16 cellular contexts compared by ENCODE assay signal in the genomic region with DNA sequence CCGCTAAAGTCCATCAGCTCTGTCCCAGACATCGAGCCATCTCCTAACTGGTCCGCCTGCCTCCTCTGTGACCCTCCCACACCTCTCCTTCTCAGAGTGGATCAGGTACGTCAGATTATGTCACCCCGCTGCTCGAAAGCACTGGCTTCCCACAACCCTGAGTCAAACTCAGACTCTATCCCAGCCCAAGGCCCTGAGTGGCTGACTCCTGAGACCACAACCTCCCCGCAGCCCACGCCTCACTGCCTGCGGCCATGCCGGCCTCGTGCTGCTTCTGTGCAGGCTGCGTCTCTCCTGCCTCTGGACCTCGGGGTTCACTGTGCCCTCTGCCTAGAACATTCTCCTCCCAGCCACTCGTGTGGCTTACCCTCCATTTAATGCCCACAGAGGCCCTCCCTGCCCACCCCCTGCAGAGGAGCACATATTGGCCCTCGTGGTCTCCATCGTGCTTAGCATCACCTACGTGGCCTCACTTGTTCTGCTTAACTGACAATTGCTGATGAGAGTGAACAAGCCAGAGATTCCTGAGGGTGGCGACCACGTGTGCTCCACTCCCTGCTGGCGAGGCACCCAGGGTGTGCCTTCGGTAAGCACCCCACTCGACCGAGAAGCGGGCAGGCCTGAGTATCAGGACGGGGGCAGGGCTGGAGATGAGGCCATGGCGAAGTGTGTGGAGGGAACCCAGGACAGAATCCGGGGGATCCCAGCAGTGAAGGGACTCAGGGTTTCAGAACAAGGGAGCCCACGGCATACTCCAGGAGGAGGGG. TPM values are rescaled to one million over a fixed set of nuclear protein-coding genes. Genes with fewer than 3 reads are reported as not detected.
DNase-seq lines count a peak whose midpoint lies in the region; ATAC-seq and TF ChIP-seq lines count a peak whose summit lies in the region.
"Had no signal": no experiment of that assay in that cellular context is flagged by ENCODE, and none has a peak within 500 bp of the region (broad histone marks: within the 10 kb centered on the region; RNA-seq: fewer than 3 reads in every experiment).

No MANE protein-coding gene starts in this region.

- no peak for TF ChIP-seq EP300 in tibial nerve (IDR thresholded peaks at IDR 0.05)

- H3K9me3 ChIP-seq in tibial nerve = no peaks in the 10 kb centered on the region
- H3K9me3 ChIP-seq: psoas muscle had no signal

- no peak for TF ChIP-seq POLR2A in tibial nerve (IDR thresholded peaks at IDR 0.05)

- H3K9me3 Mint-ChIP-seq in CD14-positive monocyte = peaks cover 0 to 2% (median 0%) of the 10 kb centered on the region in 7 donors
- H3K9me3 Mint-ChIP-seq in natural killer cell treated with Interleukin-12 subunit alpha and Interleukin-12 subunit beta and Interleukin-15 and Interleukin-18, amount 100 ng/mL, for 72 hours = no peaks in the 10 kb centered on the region
- H3K9me3 Mint-ChIP-seq: activated T-cell treated with anti-CD3 and anti-CD28 coated beads, Interleukin-2, amount 50 U/mL, for 4 hours; stimulated activated naive CD8-positive, alpha-beta T cell treated with anti-CD3 and anti-CD28 coated beads, Interleukin-15, amount 100 ng/mL, for 72 hours had no signal

- H3K4me3 ChIP-seq in HL-60 (replicated peaks; ENCODE audit: insufficient read depth, low read length) (no peak overlapping the region), tibial nerve (no peak overlapping the region)
- H3K4me3 ChIP-seq: psoas muscle had no signal

- H3K27me3 Mint-ChIP-seq in CD14-positive monocyte (ENCODE audit: low read depth in 3 of 3) = peaks cover 0 to 2% (median 0%) of the 10 kb centered on the region in 3 donors
- no peaks in the 10 kb centered on the region for H3K27me3 Mint-ChIP-seq in natural killer cell treated with Interleukin-12 subunit alpha and Interleukin-12 subunit beta and Interleukin-15 and Interleukin-18, amount 100 ng/mL, for 72 hours
- H3K27me3 Mint-ChIP-seq: stimulated activated naive CD8-positive, alpha-beta T cell treated with anti-CD3 and anti-CD28 coated beads, Interleukin-15, amount 100 ng/mL, for 72 hours had no signal

- H3K27ac Mint-ChIP-seq in CD14-positive monocyte = peak overlapping the region; percentile 92 to 100 (median 98)
- H3K27ac Mint-ChIP-seq in natural killer cell treated with Interleukin-12 subunit alpha and Interleukin-12 subunit beta and Interleukin-15 and Interleukin-18, amount 100 ng/mL, for 72 hours = peak overlapping the region; percentile 4 to 80

- no peak for ATAC-seq in natural killer cell treated with Interleukin-12 subunit alpha and Interleukin-12 subunit beta and Interleukin-15 and Interleukin-18, amount 100 ng/mL, for 72 hours
- ATAC-seq: activated T-cell treated with anti-CD3 and anti-CD28 coated beads, Interleukin-2, amount 50 U/mL, for 4 hours; psoas muscle; SK-N-SH treated with all-trans-retinoic acid at 6 μM for 48 hours; stimulated activated naive CD8-positive, alpha-beta T cell treated with anti-CD3 and anti-CD28 coated beads, Interleukin-15, amount 100 ng/mL, for 72 hours had no signal

- peaks cover 81% of the 10 kb centered on the region for H3K4me1 Mint-ChIP-seq in CD14-positive monocyte
- peaks cover 21 to 30% of the 10 kb centered on the region in 2 donors for H3K4me1 Mint-ChIP-seq in natural killer cell treated with Interleukin-12 subunit alpha and Interleukin-12 subunit beta and Interleukin-15 and Interleukin-18, amount 100 ng/mL, for 72 hours (ENCODE audit: low read depth in 2 of 2)

- H3K36me3 ChIP-seq in tibial nerve = peaks cover 0 to 89% (median 17%) of the 10 kb centered on the region in 3 donors

- WGBS in tibial nerve, 2 donors = 79 to 85% methylated on average over 28 of the region's 28 CpGs

- H3K4me3 Mint-ChIP-seq in CD14-positive monocyte = peak overlapping the region; percentile 78 to 94
- no peak overlapping the region for H3K4me3 Mint-ChIP-seq in natural killer cell treated with Interleukin-12 subunit alpha and Interleukin-12 subunit beta and Interleukin-15 and Interleukin-18, amount 100 ng/mL, for 72 hours
- H3K4me3 Mint-ChIP-seq: activated T-cell treated with anti-CD3 and anti-CD28 coated beads, Interleukin-2, amount 50 U/mL, for 4 hours; stimulated activated naive CD8-positive, alpha-beta T cell treated with anti-CD3 and anti-CD28 coated beads, Interleukin-15, amount 100 ng/mL, for 72 hours had no signal

- peaks cover 0 to 90% (median 16%) of the 10 kb centered on the region in 4 donors for H3K4me1 ChIP-seq in tibial nerve
- H3K4me1 ChIP-seq: psoas muscle had no signal

- DNase-seq in CD14-positive monocyte (ENCODE audit: low spot score) (peak; percentile 46), HL-60 (ENCODE audit: low read depth in 1 of 2, low spot score in 1 of 2) (no peak), caudate nucleus (lab: John Stamatoyannopoulos, UW) (peak in 12 of 61 donors; percentile 9 to 64 (median 30)), NCI-H1417 treated with DMSO at 0.1 percent for 48 hours (lab: John Stamatoyannopoulos, UW) (no peak), NCI-H446 (lab: John Stamatoyannopoulos, UW) (no peak), tibial nerve (ENCODE audit: low spot score in 2 of 2) (no peak), GDM1 (lab: John Stamatoyannopoulos, UW) (no peak)
- no peak for DNase-seq in natural killer cell treated with Interleukin-12 subunit alpha and Interleukin-12 subunit beta and Interleukin-15 and Interleukin-18, amount 100 ng/mL, for 72 hours (ENCODE audit: low spot score)
- DNase-seq: activated CD4-positive, CD25-positive, alpha-beta regulatory T cell; activated T-cell treated with anti-CD3 and anti-CD28 coated beads, Interleukin-2, amount 50 U/mL, for 4 hours; NCI-H2029; stimulated activated CD4-positive, alpha-beta T cell treated with anti-CD3 and anti-CD28 coated beads, Interleukin-4, amount 100 ng/mL, for 24 hours; stimulated activated naive CD8-positive, alpha-beta T cell treated with anti-CD3 and anti-CD28 coated beads, Interleukin-15, amount 100 ng/mL, for 72 hours had no signal

- H3K27ac ChIP-seq in HL-60 (replicated peaks) = peak overlapping the region; percentile 61; the same call in 1 of the 2 replicates
- H3K27ac ChIP-seq in caudate nucleus (ENCODE audit: low read depth, low read length) = peak overlapping the region; percentile 59
- H3K27ac ChIP-seq in tibial nerve = peak overlapping the region in 2 of 4 donors; percentile 41 to 69
- H3K27ac ChIP-seq: KMS-11, psoas muscle had no signal

- H3K27me3 ChIP-seq in HL-60 (ENCODE audit: insufficient read depth, poor library complexity, severe bottlenecking) (no peaks in the 10 kb centered on the region), tibial nerve (no peaks in the 10 kb centered on the region)

- no peak for TF ChIP-seq CTCF in CD14-positive monocyte (IDR thresholded peaks at IDR 0.05)
- no peak for TF ChIP-seq CTCF in HL-60 (IDR thresholded peaks at IDR 0.05; ENCODE audit: insufficient read depth, low read length)
- no peak for TF ChIP-seq CTCF in tibial nerve (IDR thresholded peaks at IDR 0.05)

- intact Hi-C loops in CD14-positive monocyte (cut with micrococcal nuclease) = loop anchor here in 1 of 2 donors (5.0 kb wide), 1 partner anchor 115 kb away; no protein-coding TSS in a partner anchor

- peaks cover 59 to 69% of the 10 kb centered on the region in 2 donors for H3K36me3 Mint-ChIP-seq in CD14-positive monocyte
- H3K36me3 Mint-ChIP-seq in natural killer cell treated with Interleukin-12 subunit alpha and Interleukin-12 subunit beta and Interleukin-15 and Interleukin-18, amount 100 ng/mL, for 72 hours = peaks cover 5% of the 10 kb centered on the region

RNA-seq across cellular contexts. Expression of a gene that starts 13.5 kb away (rescaled TPM):
- polyA plus RNA-seq in CD14-positive monocyte = 1 to 10 TPM; 2.1 to 2.7 TPM
- total RNA-seq in natural killer cell treated with Interleukin-12 subunit alpha and Interleukin-12 subunit beta and Interleukin-15 and Interleukin-18, amount 100 ng/mL, for 72 hours = 10 to 100 TPM; 16.4 to 25.4 TPM
- total RNA-seq in tibial nerve = 10 to 100 TPM; 15.7 to 20.4 (median 17.7) TPM

RNA-seq across cellular contexts. Expression of a gene that starts 13.9 kb away (rescaled TPM):
- polyA plus RNA-seq in CD14-positive monocyte = 10 to 100 TPM; 37.5 to 48.0 TPM
- 100 to 1,000 TPM in 1 of 2 donors, 10 to 100 TPM in 1; 88.9 to 121 TPM for total RNA-seq in natural killer cell treated with Interleukin-12 subunit alpha and Interleukin-12 subunit beta and Interleukin-15 and Interleukin-18, amount 100 ng/mL, for 72 hours
- 100 to 1,000 TPM in 1 of 4 donors, 10 to 100 TPM in 3; 77.4 to 127 (median 87.4) TPM for total RNA-seq in tibial nerve

RNA-seq across cellular contexts. Expression of a gene that starts 15.4 kb away (rescaled TPM):
- polyA plus RNA-seq in CD14-positive monocyte = 1 to 10 TPM; 6.5 to 8.1 TPM
- 10 to 100 TPM; 82.3 to 100.0 TPM for total RNA-seq in natural killer cell treated with Interleukin-12 subunit alpha and Interleukin-12 subunit beta and Interleukin-15 and Interleukin-18, amount 100 ng/mL, for 72 hours
- total RNA-seq in tibial nerve = 10 to 100 TPM; 21.0 to 36.1 (median 30.2) TPM

RNA-seq across cellular contexts. Expression of a gene that starts 56.0 kb away (rescaled TPM):
- 10 to 100 TPM; 57.3 to 64.9 TPM for polyA plus RNA-seq in CD14-positive monocyte
- 100 to 1,000 TPM; 215 to 269 TPM for total RNA-seq in natural killer cell treated with Interleukin-12 subunit alpha and Interleukin-12 subunit beta and Interleukin-15 and Interleukin-18, amount 100 ng/mL, for 72 hours
- total RNA-seq in tibial nerve = 100 to 1,000 TPM in 1 of 4 donors, 10 to 100 TPM in 3; 76.8 to 107 (median 83.4) TPM
